In genomic region chr9:130461218-130461630, GRCh38 we compare ENCODE assay signal across 9 cellular contexts. TPM values are rescaled to one million over a fixed set of nuclear protein-coding genes. Genes with fewer than 3 reads are reported as not detected.
DNase-seq lines count a peak whose midpoint lies in the region; ATAC-seq and TF ChIP-seq lines count a peak whose summit lies in the region.
"Had no signal": no experiment of that assay in that cellular context is flagged by ENCODE, and none has a peak within 500 bp of the region (broad histone marks: within the 10 kb centered on the region; RNA-seq: fewer than 3 reads in every experiment).

No MANE protein-coding gene starts in this region.

- H3K27ac Mint-ChIP-seq in Calu3 (ENCODE audit: unreplicated experiment): no peak overlapping the region
- no peak overlapping the region for H3K27ac Mint-ChIP-seq in T-helper 2 cell treated with Interferon-gamma antibody and Interleukin-4, amounts not matched to agents 5 μg/mL and 100 μg/mL, for 36 hours

- CTCF ChIA-PET in Calu3 (lab: Charles Lee): interaction anchor here (0.9 kb wide), 1 partner anchor 221 kb away, joined by 9 read pairs; no protein-coding TSS in a partner anchor

- peak; percentile 67 for DNase-seq in Calu3
- DNase-seq in Jurkat, Clone E6-1 (ENCODE audit: low read depth, low spot score): peak; percentile 22
- DNase-seq in T-helper 2 cell treated with Interferon-gamma antibody and Interleukin-4, amounts not matched to agents 5 μg/mL and 100 μg/mL, for 36 hours (ENCODE audit: low spot score): peak; percentile 41
- peak in 39 of 58 donors; percentile 11 to 80 (median 28) for DNase-seq in anterior cingulate cortex (lab: John Stamatoyannopoulos, UW)
- peak; percentile 91 for DNase-seq in iPS-NIHi11 (ENCODE audit: low spot score)
- DNase-seq in stimulated activated CD4-positive, alpha-beta T cell treated with anti-CD3 and anti-CD28 coated beads, Interleukin-1b, Interleukin-23, amount 100 ng/mL, for 4 hours (ENCODE audit: low read depth in 2 of 2): peak; percentile 71

- H3K4me3 ChIP-seq in Jurkat, Clone E6-1 (ENCODE audit: low read length): no peak overlapping the region
- H3K4me3 ChIP-seq: SK-N-MC had no signal

- TF ChIP-seq CTCF in Calu3 (IDR thresholded peaks at IDR 0.05; ENCODE audit: unreplicated experiment): peak; percentile 93

- intact Hi-C loops in Calu3 (cut with micrococcal nuclease; ENCODE audit: unreplicated experiment): no loop called here

- no peak for ATAC-seq in GM21619 (IDR thresholded peaks at IDR 0.05; ENCODE audit: unreplicated experiment)
- ATAC-seq in HG03039 (IDR thresholded peaks at IDR 0.05; ENCODE audit: unreplicated experiment): no peak

- H3K4me3 Mint-ChIP-seq in Calu3 (ENCODE audit: low read depth, unreplicated experiment): no peak overlapping the region
- no peak overlapping the region for H3K4me3 Mint-ChIP-seq in T-helper 2 cell treated with Interferon-gamma antibody and Interleukin-4, amounts not matched to agents 5 μg/mL and 100 μg/mL, for 36 hours

- no peaks in the 10 kb centered on the region for H3K9me3 Mint-ChIP-seq in Calu3 (ENCODE audit: low read depth, unreplicated experiment)
- no peaks in the 10 kb centered on the region for H3K9me3 Mint-ChIP-seq in T-helper 2 cell treated with Interferon-gamma antibody and Interleukin-4, amounts not matched to agents 5 μg/mL and 100 μg/mL, for 36 hours

- no peaks in the 10 kb centered on the region for H3K4me1 Mint-ChIP-seq in Calu3 (ENCODE audit: low read depth, unreplicated experiment)
- H3K4me1 Mint-ChIP-seq in T-helper 2 cell treated with Interferon-gamma antibody and Interleukin-4, amounts not matched to agents 5 μg/mL and 100 μg/mL, for 36 hours (ENCODE audit: low read depth): no peaks in the 10 kb centered on the region

- BruUV-seq in Calu3 (replicated peaks; lab: Mats Ljungman, UMichigan): no TSS peak

- H3K27me3 Mint-ChIP-seq in Calu3 (ENCODE audit: unreplicated experiment): peaks cover 13% of the 10 kb centered on the region
- peaks cover 2% of the 10 kb centered on the region for H3K27me3 Mint-ChIP-seq in T-helper 2 cell treated with Interferon-gamma antibody and Interleukin-4, amounts not matched to agents 5 μg/mL and 100 μg/mL, for 36 hours (ENCODE audit: low read depth)

- H3K36me3 Mint-ChIP-seq in Calu3 (ENCODE audit: insufficient read depth, unreplicated experiment): no peaks in the 10 kb centered on the region
- H3K36me3 Mint-ChIP-seq in T-helper 2 cell treated with Interferon-gamma antibody and Interleukin-4, amounts not matched to agents 5 μg/mL and 100 μg/mL, for 36 hours (ENCODE audit: low read depth): no peaks in the 10 kb centered on the region

RNA-seq across cellular contexts. Expression of gene ASS1, which starts 16.5 kb away (rescaled TPM):
- 40.3 and 78.9 TPM in 2 replicates for total RNA-seq in Calu3 (2022)
- 18.4 TPM for polyA plus RNA-seq in Jurkat, Clone E6-1 (2012; ENCODE audit: insufficient read depth, insufficient read length)

Comparison
In these comparisons a context has a peak if more than half of its experiments do, and no peak if none do; other contexts are left out.
1. DNase-seq: peak in every context shown above with its lines; median percentile 91 in iPS-NIHi11; 71 in stimulated activated CD4-positive, alpha-beta T cell treated with anti-CD3 and anti-CD28 coated beads, Interleukin-1b, Interleukin-23, amount 100 ng/mL, for 4 hours; 67 in Calu3; 41 in T-helper 2 cell treated with Interferon-gamma antibody and Interleukin-4, amounts not matched to agents 5 μg/mL and 100 μg/mL, for 36 hours; 28 in anterior cingulate cortex; 22 in Jurkat, Clone E6-1.